ENCODE assay signal across 1 cellular context in the genomic region with DNA sequence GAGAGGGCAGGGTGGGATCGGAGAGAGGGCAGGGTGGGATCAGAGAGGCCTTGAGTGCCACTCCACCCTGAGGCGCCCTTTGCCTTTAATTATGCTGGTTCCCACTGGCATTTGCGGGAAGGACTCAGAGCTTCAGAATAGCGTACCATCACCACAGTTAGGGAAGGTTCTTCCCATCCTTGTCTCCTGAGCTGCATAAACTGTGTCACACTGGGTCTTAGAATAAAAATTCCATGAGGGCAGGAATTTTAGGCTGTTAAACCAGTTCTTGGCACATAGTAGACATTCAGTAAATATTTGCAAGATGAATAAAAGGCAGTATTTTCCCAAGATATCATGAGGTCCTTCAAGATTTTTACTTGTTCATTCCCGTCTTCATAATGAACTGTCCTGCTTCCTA.
TF ChIP-seq lines count a peak whose summit lies in the region.

No MANE protein-coding gene starts in this region.

TF ChIP-seq in GM12878, 131 proteins besides CTCF, POLR2A, EP300 and RAD21:
- TF ChIP-seq, protein P1, sequence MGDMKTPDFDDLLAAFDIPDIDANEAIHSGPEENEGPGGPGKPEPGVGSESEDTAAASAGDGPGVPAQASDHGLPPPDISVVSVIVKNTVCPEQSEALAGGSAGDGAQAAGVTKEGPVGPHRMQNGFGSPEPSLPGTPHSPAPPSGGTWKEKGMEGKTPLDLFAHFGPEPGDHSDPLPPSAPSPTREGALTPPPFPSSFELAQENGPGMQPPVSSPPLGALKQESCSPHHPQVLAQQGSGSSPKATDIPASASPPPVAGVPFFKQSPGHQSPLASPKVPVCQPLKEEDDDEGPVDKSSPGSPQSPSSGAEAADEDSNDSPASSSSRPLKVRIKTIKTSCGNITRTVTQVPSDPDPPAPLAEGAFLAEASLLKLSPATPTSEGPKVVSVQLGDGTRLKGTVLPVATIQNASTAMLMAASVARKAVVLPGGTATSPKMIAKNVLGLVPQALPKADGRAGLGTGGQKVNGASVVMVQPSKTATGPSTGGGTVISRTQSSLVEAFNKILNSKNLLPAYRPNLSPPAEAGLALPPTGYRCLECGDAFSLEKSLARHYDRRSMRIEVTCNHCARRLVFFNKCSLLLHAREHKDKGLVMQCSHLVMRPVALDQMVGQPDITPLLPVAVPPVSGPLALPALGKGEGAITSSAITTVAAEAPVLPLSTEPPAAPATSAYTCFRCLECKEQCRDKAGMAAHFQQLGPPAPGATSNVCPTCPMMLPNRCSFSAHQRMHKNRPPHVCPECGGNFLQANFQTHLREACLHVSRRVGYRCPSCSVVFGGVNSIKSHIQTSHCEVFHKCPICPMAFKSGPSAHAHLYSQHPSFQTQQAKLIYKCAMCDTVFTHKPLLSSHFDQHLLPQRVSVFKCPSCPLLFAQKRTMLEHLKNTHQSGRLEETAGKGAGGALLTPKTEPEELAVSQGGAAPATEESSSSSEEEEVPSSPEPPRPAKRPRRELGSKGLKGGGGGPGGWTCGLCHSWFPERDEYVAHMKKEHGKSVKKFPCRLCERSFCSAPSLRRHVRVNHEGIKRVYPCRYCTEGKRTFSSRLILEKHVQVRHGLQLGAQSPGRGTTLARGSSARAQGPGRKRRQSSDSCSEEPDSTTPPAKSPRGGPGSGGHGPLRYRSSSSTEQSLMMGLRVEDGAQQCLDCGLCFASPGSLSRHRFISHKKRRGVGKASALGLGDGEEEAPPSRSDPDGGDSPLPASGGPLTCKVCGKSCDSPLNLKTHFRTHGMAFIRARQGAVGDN (IDR thresholded peaks at IDR 0.05), result no peak
- no peak for TF ChIP-seq HCFC1 (IDR thresholded peaks at IDR 0.05; ENCODE audit: low read length)
- TF ChIP-seq, protein P2, sequence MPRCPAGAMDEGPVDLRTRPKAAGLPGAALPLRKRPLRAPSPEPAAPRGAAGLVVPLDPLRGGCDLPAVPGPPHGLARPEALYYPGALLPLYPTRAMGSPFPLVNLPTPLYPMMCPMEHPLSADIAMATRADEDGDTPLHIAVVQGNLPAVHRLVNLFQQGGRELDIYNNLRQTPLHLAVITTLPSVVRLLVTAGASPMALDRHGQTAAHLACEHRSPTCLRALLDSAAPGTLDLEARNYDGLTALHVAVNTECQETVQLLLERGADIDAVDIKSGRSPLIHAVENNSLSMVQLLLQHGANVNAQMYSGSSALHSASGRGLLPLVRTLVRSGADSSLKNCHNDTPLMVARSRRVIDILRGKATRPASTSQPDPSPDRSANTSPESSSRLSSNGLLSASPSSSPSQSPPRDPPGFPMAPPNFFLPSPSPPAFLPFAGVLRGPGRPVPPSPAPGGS (IDR thresholded peaks at IDR 0.05; ENCODE audit: borderline replicate concordance, insufficient read depth, low read depth, low read length, poor library complexity, severe bottlenecking), result no peak
- TF ChIP-seq, protein P3, sequence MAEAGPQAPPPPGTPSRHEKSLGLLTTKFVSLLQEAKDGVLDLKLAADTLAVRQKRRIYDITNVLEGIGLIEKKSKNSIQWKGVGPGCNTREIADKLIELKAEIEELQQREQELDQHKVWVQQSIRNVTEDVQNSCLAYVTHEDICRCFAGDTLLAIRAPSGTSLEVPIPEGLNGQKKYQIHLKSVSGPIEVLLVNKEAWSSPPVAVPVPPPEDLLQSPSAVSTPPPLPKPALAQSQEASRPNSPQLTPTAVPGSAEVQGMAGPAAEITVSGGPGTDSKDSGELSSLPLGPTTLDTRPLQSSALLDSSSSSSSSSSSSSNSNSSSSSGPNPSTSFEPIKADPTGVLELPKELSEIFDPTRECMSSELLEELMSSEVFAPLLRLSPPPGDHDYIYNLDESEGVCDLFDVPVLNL (IDR thresholded peaks at IDR 0.05; ENCODE audit: low read depth, low read length), result no peak
- TF ChIP-seq, protein P4, sequence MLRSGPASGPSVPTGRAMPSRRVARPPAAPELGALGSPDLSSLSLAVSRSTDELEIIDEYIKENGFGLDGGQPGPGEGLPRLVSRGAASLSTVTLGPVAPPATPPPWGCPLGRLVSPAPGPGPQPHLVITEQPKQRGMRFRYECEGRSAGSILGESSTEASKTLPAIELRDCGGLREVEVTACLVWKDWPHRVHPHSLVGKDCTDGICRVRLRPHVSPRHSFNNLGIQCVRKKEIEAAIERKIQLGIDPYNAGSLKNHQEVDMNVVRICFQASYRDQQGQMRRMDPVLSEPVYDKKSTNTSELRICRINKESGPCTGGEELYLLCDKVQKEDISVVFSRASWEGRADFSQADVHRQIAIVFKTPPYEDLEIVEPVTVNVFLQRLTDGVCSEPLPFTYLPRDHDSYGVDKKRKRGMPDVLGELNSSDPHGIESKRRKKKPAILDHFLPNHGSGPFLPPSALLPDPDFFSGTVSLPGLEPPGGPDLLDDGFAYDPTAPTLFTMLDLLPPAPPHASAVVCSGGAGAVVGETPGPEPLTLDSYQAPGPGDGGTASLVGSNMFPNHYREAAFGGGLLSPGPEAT (IDR thresholded peaks at IDR 0.05; ENCODE audit: low read depth), result no peak
- TF ChIP-seq YY1 (IDR thresholded peaks at IDR 0.05; ENCODE audit: low read depth, low read length), result no peak
- TF ChIP-seq MEF2A (IDR thresholded peaks at IDR 0.05; ENCODE audit: insufficient read depth, low read depth, low read length), result no peak
- no peak for TF ChIP-seq LARP7 (IDR thresholded peaks at IDR 0.05)
- TF ChIP-seq KLF5 (IDR thresholded peaks at IDR 0.05; ENCODE audit: partially characterized antibody), result no peak
- no peak for TF ChIP-seq STAT3 (IDR thresholded peaks at IDR 0.05; ENCODE audit: low read depth, low read length)
- TF ChIP-seq IRF4 (IDR thresholded peaks at IDR 0.05; ENCODE audit: low read depth, low read length), result no peak
- TF ChIP-seq IKZF1 (conservative IDR thresholded peaks at IDR 0.05), result no peak
- no peak for TF ChIP-seq ASH2L (IDR thresholded peaks at IDR 0.05; ENCODE audit: borderline replicate concordance, low read depth)
- TF ChIP-seq MYC (IDR thresholded peaks at IDR 0.05; ENCODE audit: insufficient read depth, insufficient read length, insufficient replicate concordance, low read length, severe bottlenecking), result no peak
- TF ChIP-seq, protein P5, sequence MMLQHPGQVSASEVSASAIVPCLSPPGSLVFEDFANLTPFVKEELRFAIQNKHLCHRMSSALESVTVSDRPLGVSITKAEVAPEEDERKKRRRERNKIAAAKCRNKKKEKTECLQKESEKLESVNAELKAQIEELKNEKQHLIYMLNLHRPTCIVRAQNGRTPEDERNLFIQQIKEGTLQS (IDR thresholded peaks at IDR 0.05; ENCODE audit: borderline replicate concordance, extremely low read depth, low read depth, low read length), result no peak
- TF ChIP-seq, protein P6, sequence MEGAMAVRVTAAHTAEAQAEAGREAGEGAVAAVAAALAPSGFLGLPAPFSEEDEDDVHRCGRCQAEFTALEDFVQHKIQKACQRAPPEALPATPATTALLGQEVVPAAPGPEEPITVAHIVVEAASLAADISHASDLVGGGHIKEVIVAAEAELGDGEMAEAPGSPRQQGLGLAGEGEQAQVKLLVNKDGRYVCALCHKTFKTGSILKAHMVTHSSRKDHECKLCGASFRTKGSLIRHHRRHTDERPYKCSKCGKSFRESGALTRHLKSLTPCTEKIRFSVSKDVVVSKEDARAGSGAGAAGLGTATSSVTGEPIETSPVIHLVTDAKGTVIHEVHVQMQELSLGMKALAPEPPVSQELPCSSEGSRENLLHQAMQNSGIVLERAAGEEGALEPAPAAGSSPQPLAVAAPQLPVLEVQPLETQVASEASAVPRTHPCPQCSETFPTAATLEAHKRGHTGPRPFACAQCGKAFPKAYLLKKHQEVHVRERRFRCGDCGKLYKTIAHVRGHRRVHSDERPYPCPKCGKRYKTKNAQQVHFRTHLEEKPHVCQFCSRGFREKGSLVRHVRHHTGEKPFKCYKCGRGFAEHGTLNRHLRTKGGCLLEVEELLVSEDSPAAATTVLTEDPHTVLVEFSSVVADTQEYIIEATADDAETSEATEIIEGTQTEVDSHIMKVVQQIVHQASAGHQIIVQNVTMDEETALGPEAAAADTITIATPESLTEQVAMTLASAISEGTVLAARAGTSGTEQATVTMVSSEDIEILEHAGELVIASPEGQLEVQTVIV (IDR thresholded peaks at IDR 0.05; ENCODE audit: borderline replicate concordance, partially characterized antibody), result no peak
- no peak for TF ChIP-seq DPF2 (IDR thresholded peaks at IDR 0.05)
- no peak for TF ChIP-seq MTA3 (IDR thresholded peaks at IDR 0.05; ENCODE audit: borderline replicate concordance, low read length)
- TF ChIP-seq SMC3 (IDR thresholded peaks at IDR 0.05; ENCODE audit: borderline replicate concordance, low read length), result no peak
- TF ChIP-seq JUNB (IDR thresholded peaks at IDR 0.05), result no peak
TF ChIP-seq in GM12878: peak in this region for 0.
